Comparison of ENCODE assay signal across 1 cellular context in the genomic region with DNA sequence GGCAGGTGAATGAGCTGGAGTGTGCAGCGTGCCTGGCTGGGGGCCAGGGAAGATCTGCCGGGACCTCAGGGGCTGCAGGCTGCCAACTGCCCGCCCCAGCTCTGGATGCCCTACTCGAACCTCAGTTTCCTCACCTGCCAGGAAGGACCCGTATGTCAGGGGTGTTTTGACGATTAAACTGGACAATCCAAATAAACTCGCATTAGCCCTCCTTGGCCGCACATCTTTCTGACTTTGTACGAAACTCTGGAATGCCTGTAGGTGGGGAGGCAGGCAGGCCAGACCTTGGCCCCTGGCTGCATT.
TF ChIP-seq lines count a peak whose summit lies in the region.

No MANE protein-coding gene starts in this region.

TF ChIP-seq in IMR-90, 13 proteins besides CTCF, POLR2A, EP300 and RAD21:
- TF ChIP-seq, protein P1, sequence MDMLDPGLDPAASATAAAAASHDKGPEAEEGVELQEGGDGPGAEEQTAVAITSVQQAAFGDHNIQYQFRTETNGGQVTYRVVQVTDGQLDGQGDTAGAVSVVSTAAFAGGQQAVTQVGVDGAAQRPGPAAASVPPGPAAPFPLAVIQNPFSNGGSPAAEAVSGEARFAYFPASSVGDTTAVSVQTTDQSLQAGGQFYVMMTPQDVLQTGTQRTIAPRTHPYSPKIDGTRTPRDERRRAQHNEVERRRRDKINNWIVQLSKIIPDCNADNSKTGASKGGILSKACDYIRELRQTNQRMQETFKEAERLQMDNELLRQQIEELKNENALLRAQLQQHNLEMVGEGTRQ (IDR thresholded peaks at IDR 0.05; ENCODE audit: low read depth, low read length) = no peak
- no peak for TF ChIP-seq SMC3 (IDR thresholded peaks at IDR 0.05; ENCODE audit: low read depth, low read length)
- TF ChIP-seq MXI1 (IDR thresholded peaks at IDR 0.05; ENCODE audit: borderline replicate concordance, low read depth, low read length) = no peak
- TF ChIP-seq FOS (IDR thresholded peaks at IDR 0.05; ENCODE audit: low read depth, low read length) = no peak
- TF ChIP-seq RCOR1 (IDR thresholded peaks at IDR 0.05; ENCODE audit: insufficient replicate concordance, low read length) = no peak
- no peak for TF ChIP-seq CEBPB (IDR thresholded peaks at IDR 0.05; ENCODE audit: low read depth, low read length)
- no peak for TF ChIP-seq CHD1 (IDR thresholded peaks at IDR 0.05; ENCODE audit: low read depth, low read length)
- TF ChIP-seq NFE2L2 (IDR thresholded peaks at IDR 0.05; ENCODE audit: low read depth, low read length) = no peak
- no peak for TF ChIP-seq MAZ (IDR thresholded peaks at IDR 0.05; ENCODE audit: borderline replicate concordance, low read depth, low read length)
- TF ChIP-seq MAFK (IDR thresholded peaks at IDR 0.05; ENCODE audit: low read depth, low read length) = no peak
- TF ChIP-seq, protein P2, sequence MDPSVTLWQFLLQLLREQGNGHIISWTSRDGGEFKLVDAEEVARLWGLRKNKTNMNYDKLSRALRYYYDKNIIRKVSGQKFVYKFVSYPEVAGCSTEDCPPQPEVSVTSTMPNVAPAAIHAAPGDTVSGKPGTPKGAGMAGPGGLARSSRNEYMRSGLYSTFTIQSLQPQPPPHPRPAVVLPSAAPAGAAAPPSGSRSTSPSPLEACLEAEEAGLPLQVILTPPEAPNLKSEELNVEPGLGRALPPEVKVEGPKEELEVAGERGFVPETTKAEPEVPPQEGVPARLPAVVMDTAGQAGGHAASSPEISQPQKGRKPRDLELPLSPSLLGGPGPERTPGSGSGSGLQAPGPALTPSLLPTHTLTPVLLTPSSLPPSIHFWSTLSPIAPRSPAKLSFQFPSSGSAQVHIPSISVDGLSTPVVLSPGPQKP (IDR thresholded peaks at IDR 0.05; ENCODE audit: borderline replicate concordance, low read depth, low read length) = no peak
- no peak for TF ChIP-seq BHLHE40 (IDR thresholded peaks at IDR 0.05; ENCODE audit: low read depth, low read length)
- TF ChIP-seq RFX5 (IDR thresholded peaks at IDR 0.05; ENCODE audit: low read depth, low read length) = no peak
